Comparison of ENCODE assay signal across 15 cellular contexts in the genomic region with DNA sequence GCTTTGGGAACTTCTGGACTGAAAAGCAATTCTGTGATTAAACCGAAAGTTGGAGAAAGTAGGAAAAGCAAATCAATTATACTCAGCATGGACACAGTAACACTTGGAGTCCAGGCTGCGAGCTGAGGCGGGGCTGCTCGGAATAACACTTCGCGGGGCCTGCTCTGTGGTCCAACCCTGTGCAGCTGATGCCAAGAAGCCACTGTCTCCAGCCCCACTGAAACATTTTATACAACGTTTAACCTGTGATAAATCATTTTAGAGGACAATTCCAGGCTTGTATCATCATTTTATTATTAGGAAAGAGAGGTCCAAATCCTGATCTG.
"Had no signal": no experiment of that assay in that cellular context is flagged by ENCODE, and none has a peak within 500 bp of the region (broad histone marks: within the 10 kb centered on the region; RNA-seq: fewer than 3 reads in every experiment).

No MANE protein-coding gene starts in this region.

- ATAC-seq: activated CD4-positive, CD25-positive, alpha-beta regulatory T cell treated with anti-CD3 and anti-CD28 coated beads, Interleukin-2, amount 50 U/mL, for 24 hours; stimulated activated effector memory CD8-positive, alpha-beta T cell treated with anti-CD3 and anti-CD28 coated beads, Interleukin-12 subunit alpha, Interleukin-12 subunit beta, amount 100 ng/mL, for 72 hours had no signal

- H3K9me3 Mint-ChIP-seq: activated naive CD4-positive, alpha-beta T cell treated with anti-CD3 and anti-CD28 coated beads, Interleukin-2, amount 10 ng/mL, durations not matched to agents 7 days and 5 days; stimulated activated effector memory CD8-positive, alpha-beta T cell treated with anti-CD3 and anti-CD28 coated beads, Interleukin-12 subunit alpha, Interleukin-12 subunit beta, amount 100 ng/mL, for 72 hours had no signal

- H3K27ac Mint-ChIP-seq: activated naive CD4-positive, alpha-beta T cell treated with anti-CD3 and anti-CD28 coated beads, Interleukin-2, amount 10 ng/mL, durations not matched to agents 7 days and 5 days; stimulated activated effector memory CD8-positive, alpha-beta T cell treated with anti-CD3 and anti-CD28 coated beads, Interleukin-12 subunit alpha, Interleukin-12 subunit beta, amount 100 ng/mL, for 72 hours had no signal

- DNase-seq: activated naive CD4-positive, alpha-beta T cell treated with anti-CD3 and anti-CD28 coated beads, Interleukin-2, amount 10 ng/mL, durations not matched to agents 7 days and 5 days; colonic mucosa; esophagus squamous epithelium; hippocampal formation; mesendoderm; posterior cingulate gyrus; SK-N-SH; stimulated activated CD4-positive, alpha-beta T cell treated with anti-CD3 and anti-CD28 coated beads, Interleukin-1b, Interleukin-23, amount 100 ng/mL, for 48 hours; T-helper 1 cell; T1000 had no signal

- H3K9me3 ChIP-seq: colonic mucosa, right lobe of liver, SK-N-SH had no signal

- H3K4me1 Mint-ChIP-seq: activated naive CD4-positive, alpha-beta T cell treated with anti-CD3 and anti-CD28 coated beads, Interleukin-2, amount 10 ng/mL, durations not matched to agents 7 days and 5 days; stimulated activated effector memory CD8-positive, alpha-beta T cell treated with anti-CD3 and anti-CD28 coated beads, Interleukin-12 subunit alpha, Interleukin-12 subunit beta, amount 100 ng/mL, for 72 hours had no signal

- H3K9ac ChIP-seq: neural progenitor cell, SK-N-SH had no signal

- H3K4me1 ChIP-seq: colonic mucosa had no signal

- H3K27ac ChIP-seq: colonic mucosa, neural progenitor cell, right lobe of liver had no signal

- H3K4me3 ChIP-seq: colonic mucosa, neural progenitor cell, right lobe of liver, tibial nerve had no signal

- H3K4me3 Mint-ChIP-seq: activated naive CD4-positive, alpha-beta T cell treated with anti-CD3 and anti-CD28 coated beads, Interleukin-2, amount 10 ng/mL, durations not matched to agents 7 days and 5 days; neural progenitor cell; stimulated activated effector memory CD8-positive, alpha-beta T cell treated with anti-CD3 and anti-CD28 coated beads, Interleukin-12 subunit alpha, Interleukin-12 subunit beta, amount 100 ng/mL, for 72 hours had no signal

- H3K27me3 ChIP-seq: colonic mucosa, esophagus squamous epithelium, neural progenitor cell, right lobe of liver, tibial nerve had no signal

- H3K36me3 ChIP-seq: colonic mucosa, neural progenitor cell, tibial nerve had no signal

- H3K36me3 Mint-ChIP-seq: activated naive CD4-positive, alpha-beta T cell treated with anti-CD3 and anti-CD28 coated beads, Interleukin-2, amount 10 ng/mL, durations not matched to agents 7 days and 5 days; stimulated activated effector memory CD8-positive, alpha-beta T cell treated with anti-CD3 and anti-CD28 coated beads, Interleukin-12 subunit alpha, Interleukin-12 subunit beta, amount 100 ng/mL, for 72 hours had no signal
